ENCODE assay signal across 21 cellular contexts in the genomic region with DNA sequence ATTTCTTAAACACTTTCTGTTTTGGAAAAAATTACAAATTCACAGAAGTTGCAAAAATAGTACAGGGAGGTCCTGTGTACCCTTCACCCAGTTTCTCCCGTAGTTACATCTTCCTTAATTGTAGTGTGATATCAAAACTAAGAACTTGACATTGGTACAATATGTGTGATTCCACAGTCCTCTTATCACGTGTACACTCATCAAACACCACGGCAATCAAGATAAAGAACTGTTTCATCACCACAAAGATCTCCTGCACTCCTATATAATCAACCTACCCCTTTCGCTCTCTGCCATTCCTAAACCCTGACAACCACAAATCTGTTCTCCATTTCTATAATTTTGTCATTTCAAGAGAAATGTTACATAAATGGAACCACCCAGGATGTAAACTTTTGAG. TPM values are rescaled to one million over a fixed set of nuclear protein-coding genes. Genes with fewer than 3 reads are reported as not detected.
A peak's percentile ranks its signal among the peaks of the same experiment; 100 is the strongest.
DNase-seq lines count a peak whose midpoint lies in the region; ATAC-seq and TF ChIP-seq lines count a peak whose summit lies in the region.
"Had no signal": no experiment of that assay in that cellular context is flagged by ENCODE, and none has a peak within 500 bp of the region (broad histone marks: within the 10 kb centered on the region; RNA-seq: fewer than 3 reads in every experiment).

No MANE protein-coding gene starts in this region.

- peaks cover 5% of the 10 kb centered on the region for H3K36me3 Mint-ChIP-seq in activated T-helper 17 cell treated with anti-CD3 and anti-CD28 coated beads, Interleukin-2, amount 50 U/mL, for 72 hours (ENCODE audit: low read depth)

- H3K27ac ChIP-seq in right atrium auricular region (no peak overlapping the region), heart right ventricle (no peak overlapping the region)
- H3K27ac ChIP-seq: HL-60 had no signal

- intact Hi-C loops in heart right ventricle (cut with DNase I), result no loop called here

- H3K4me1 Mint-ChIP-seq in activated T-helper 17 cell treated with anti-CD3 and anti-CD28 coated beads, Interleukin-2, amount 50 U/mL, for 72 hours, result no peaks in the 10 kb centered on the region
- H3K4me1 Mint-ChIP-seq: CD4-positive, CD25-positive, alpha-beta regulatory T cell; CD8-positive, alpha-beta memory T cell; H9 had no signal

- no peak for ATAC-seq in heart right ventricle
- ATAC-seq in activated T-helper 17 cell treated with anti-CD3 and anti-CD28 coated beads, Interleukin-2, amount 50 U/mL, for 72 hours (replicated peaks), result peak; percentile 26
- ATAC-seq in left lobe of liver, result peak; percentile 58

- no peaks in the 10 kb centered on the region for H3K4me1 ChIP-seq in right atrium auricular region
- no peaks in the 10 kb centered on the region for H3K4me1 ChIP-seq in heart right ventricle
- H3K4me1 ChIP-seq: BE2C had no signal

- peaks cover 2% of the 10 kb centered on the region for H3K36me3 ChIP-seq in right atrium auricular region
- H3K36me3 ChIP-seq in heart right ventricle, result peaks cover 0 to 13% (median 4%) of the 10 kb centered on the region in 9 donors
- H3K36me3 ChIP-seq: BE2C had no signal

- no peak overlapping the region for H3K4me3 Mint-ChIP-seq in activated T-helper 17 cell treated with anti-CD3 and anti-CD28 coated beads, Interleukin-2, amount 50 U/mL, for 72 hours
- H3K4me3 Mint-ChIP-seq: CD4-positive, CD25-positive, alpha-beta regulatory T cell; CD8-positive, alpha-beta memory T cell; H9 had no signal

- whole genome bisulfite sequencing in heart right ventricle, 2 donors, result 74 to 77% methylated on average over 4 of the region's 4 CpGs

- peaks cover 3% of the 10 kb centered on the region for H3K9me3 Mint-ChIP-seq in activated T-helper 17 cell treated with anti-CD3 and anti-CD28 coated beads, Interleukin-2, amount 50 U/mL, for 72 hours
- H3K9me3 Mint-ChIP-seq: CD8-positive, alpha-beta memory T cell had no signal

- no peak overlapping the region for H3K4me3 ChIP-seq in right atrium auricular region
- H3K4me3 ChIP-seq in heart right ventricle, result no peak overlapping the region
- H3K4me3 ChIP-seq: GM12878 had no signal

- H3K9me3 ChIP-seq in right atrium auricular region (no peaks in the 10 kb centered on the region), heart right ventricle (peaks cover 0 to 3% (median 0%) of the 10 kb centered on the region in 11 donors)
- H3K9me3 ChIP-seq: BE2C had no signal

- H3K27me3 Mint-ChIP-seq in activated T-helper 17 cell treated with anti-CD3 and anti-CD28 coated beads, Interleukin-2, amount 50 U/mL, for 72 hours, result no peaks in the 10 kb centered on the region
- H3K27me3 Mint-ChIP-seq: CD4-positive, CD25-positive, alpha-beta regulatory T cell had no signal

- no peaks in the 10 kb centered on the region for H3K27me3 ChIP-seq in right atrium auricular region
- no peaks in the 10 kb centered on the region for H3K27me3 ChIP-seq in heart right ventricle
- H3K27me3 ChIP-seq: BE2C had no signal

- no peak overlapping the region for H3K27ac Mint-ChIP-seq in activated T-helper 17 cell treated with anti-CD3 and anti-CD28 coated beads, Interleukin-2, amount 50 U/mL, for 72 hours
- H3K27ac Mint-ChIP-seq: CD4-positive, CD25-positive, alpha-beta regulatory T cell; H9 had no signal

- DNase-seq in right atrium auricular region (ENCODE audit: low spot score), result peak; percentile 4
- DNase-seq in heart right ventricle, result no peak
- DNase-seq in left lobe of liver (ENCODE audit: low spot score), result no peak
- no peak for DNase-seq in NCI-H1694 (lab: John Stamatoyannopoulos, UW)
- DNase-seq in NCI-H774 (lab: John Stamatoyannopoulos, UW), result no peak
- no peak for DNase-seq in NCI-H226
- DNase-seq: ACHN; BE2C; C1 segment of cervical spinal cord; CD4-positive, CD25-positive, alpha-beta regulatory T cell; CD8-positive, alpha-beta memory T cell; COR-L47; DMS 273 treated with DMSO at 0.1 percent for 48 hours; DMS53; DND-41; EL; H9; IMR-90 had no signal

- TF ChIP-seq CTCF in right atrium auricular region (IDR thresholded peaks at IDR 0.05), result no peak
- TF ChIP-seq CTCF in heart right ventricle (IDR thresholded peaks at IDR 0.05), result no peak

RNA-seq across cellular contexts. Expression of gene POMGNT2, which starts 31.4 kb away (rescaled TPM):
- total RNA-seq in right atrium auricular region, result 10 to 100 TPM; 28.0 to 33.1 TPM
- total RNA-seq in heart right ventricle, result 10 to 100 TPM; 12.8 to 29.4 (median 17.6) TPM
- polyA plus RNA-seq in heart right ventricle, result 10 to 100 TPM in 1 of 2 donors, 1 to 10 TPM in 1; 7.1 to 16.8 TPM
- total RNA-seq in activated T-helper 17 cell treated with anti-CD3 and anti-CD28 coated beads, Interleukin-2, amount 50 U/mL, for 72 hours, result 1 to 10 TPM; 3.7 to 4.5 TPM
- total RNA-seq in left lobe of liver, result 5.2 TPM

Comparison
In these comparisons a context has a peak if more than half of its experiments do, and no peak if none do; other contexts are left out.
1. ATAC-seq: peak in activated T-helper 17 cell treated with anti-CD3 and anti-CD28 coated beads, Interleukin-2, amount 50 U/mL, for 72 hours (single experiment) and left lobe of liver (single experiment); none in heart right ventricle (0 of 8).